17 cellular contexts compared by ENCODE assay signal in genomic region chr17:50274945-50275221, GRCh38. TPM values are rescaled to one million over a fixed set of nuclear protein-coding genes. Genes with fewer than 3 reads are reported as not detected.
DNase-seq lines count a peak whose midpoint lies in the region; ATAC-seq, FAIRE-seq and TF ChIP-seq lines count a peak whose summit lies in the region.
"Had no signal": no experiment of that assay in that cellular context is flagged by ENCODE, and none has a peak within 500 bp of the region (broad histone marks: within the 10 kb centered on the region; RNA-seq: fewer than 3 reads in every experiment).

No MANE protein-coding gene starts in this region.

- WGBS in right cardiac atrium = 79% methylated on average over 3 of the region's 3 CpGs

- peaks cover 76% of the 10 kb centered on the region for H3K4me1 Mint-ChIP-seq in chondrocyte (ENCODE audit: low read depth)
- H3K4me1 Mint-ChIP-seq in mesothelial cell of epicardium = peaks cover 49% of the 10 kb centered on the region
- H3K4me1 Mint-ChIP-seq in activated naive CD4-positive, alpha-beta T cell treated with anti-CD3 and anti-CD28 coated beads for 36 hours (ENCODE audit: low read depth) = peaks cover 13% of the 10 kb centered on the region

- TF ChIP-seq CTCF in chondrocyte (IDR thresholded peaks at IDR 0.05) (no peak), mesothelial cell of epicardium (IDR thresholded peaks at IDR 0.05; ENCODE audit: unreplicated experiment) (no peak)

- H3K27ac Mint-ChIP-seq in chondrocyte (ENCODE audit: unreplicated experiment) (peak overlapping the region; percentile 75), mesothelial cell of epicardium (peak overlapping the region; percentile 47)
- H3K27ac Mint-ChIP-seq in activated naive CD4-positive, alpha-beta T cell treated with anti-CD3 and anti-CD28 coated beads for 36 hours = no peak overlapping the region
- H3K27ac Mint-ChIP-seq: activated naive CD4-positive, alpha-beta T cell treated with anti-CD3 and anti-CD28 coated beads, Interleukin-2, amount 50 U/mL, for 72 hours; stimulated activated memory B cell treated with anti-CD40 and anti-IgM and Interleukin-4, amounts not matched to agents 10 μg/mL and 1 μg/mL and 100 μg/mL, for 72 hours had no signal

- ATAC-seq in left ventricle myocardium superior (no peak), right cardiac atrium (no peak)
- ATAC-seq: naive thymus-derived CD4-positive, alpha-beta T cell; stimulated activated memory B cell treated with anti-CD40 and anti-IgM and Interleukin-4, amounts not matched to agents 10 μg/mL and 1 μg/mL and 100 μg/mL, for 72 hours had no signal

- H3K27me3 ChIP-seq in right cardiac atrium (ENCODE audit: control insufficient read depth, insufficient read depth) = no peaks in the 10 kb centered on the region
- H3K27me3 ChIP-seq: uterus had no signal

- H3K27ac ChIP-seq in right cardiac atrium (ENCODE audit: low read length) = no peak overlapping the region

- H3K27me3 Mint-ChIP-seq in chondrocyte (ENCODE audit: low read depth) (no peaks in the 10 kb centered on the region), mesothelial cell of epicardium (ENCODE audit: low read depth) (peaks cover 1% of the 10 kb centered on the region)
- H3K27me3 Mint-ChIP-seq in activated naive CD4-positive, alpha-beta T cell treated with anti-CD3 and anti-CD28 coated beads for 36 hours (ENCODE audit: low read depth) = peaks cover 27% of the 10 kb centered on the region

- no peak for FAIRE-seq in GM12891 (lab: Jason Lieb, UNC)

- CTCF ChIA-PET in activated naive CD4-positive, alpha-beta T cell treated with anti-CD3 and anti-CD28 coated beads for 36 hours (lab: Charles Lee) = interaction anchor here (0.9 to 12.9 kb wide), 11 partner anchors 14 to 255 kb away, joined by 3 to 225 read pairs (median 4); partner anchors contain the start of genes COL1A1 and LRRC59

- no peak overlapping the region for H3K4me3 ChIP-seq in right cardiac atrium (ENCODE audit: low read length)
- H3K4me3 ChIP-seq: uterus had no signal

- H3K9me3 ChIP-seq in right cardiac atrium (ENCODE audit: control insufficient read depth, low read length) = no peaks in the 10 kb centered on the region
- H3K9me3 ChIP-seq: uterus had no signal

- no peak for TF ChIP-seq POLR2A in GM12891 (IDR thresholded peaks at IDR 0.05; ENCODE audit: low read depth, low read length)

- no peak overlapping the region for H3K4me3 Mint-ChIP-seq in chondrocyte (ENCODE audit: unreplicated experiment)
- peak overlapping the region; percentile 37 for H3K4me3 Mint-ChIP-seq in mesothelial cell of epicardium
- no peak overlapping the region for H3K4me3 Mint-ChIP-seq in activated naive CD4-positive, alpha-beta T cell treated with anti-CD3 and anti-CD28 coated beads for 36 hours
- H3K4me3 Mint-ChIP-seq: stimulated activated memory B cell treated with anti-CD40 and anti-IgM and Interleukin-4, amounts not matched to agents 10 μg/mL and 1 μg/mL and 100 μg/mL, for 72 hours had no signal

- no peaks in the 10 kb centered on the region for H3K4me1 ChIP-seq in right cardiac atrium (ENCODE audit: control insufficient read depth, insufficient read depth, low read length)

- H3K9me3 Mint-ChIP-seq in chondrocyte (ENCODE audit: low read depth) (no peaks in the 10 kb centered on the region), mesothelial cell of epicardium (no peaks in the 10 kb centered on the region)
- no peaks in the 10 kb centered on the region for H3K9me3 Mint-ChIP-seq in activated naive CD4-positive, alpha-beta T cell treated with anti-CD3 and anti-CD28 coated beads for 36 hours
- H3K9me3 Mint-ChIP-seq: activated naive CD4-positive, alpha-beta T cell treated with anti-CD3 and anti-CD28 coated beads, Interleukin-2, amount 50 U/mL, for 72 hours; central memory CD8-positive, alpha-beta T cell; naive thymus-derived CD4-positive, alpha-beta T cell; stimulated activated memory B cell treated with anti-CD40 and anti-IgM and Interleukin-4, amounts not matched to agents 10 μg/mL and 1 μg/mL and 100 μg/mL, for 72 hours had no signal

- peak; percentile 4 for DNase-seq in left ventricle myocardium superior
- DNase-seq in right cardiac atrium = no peak
- DNase-seq in chondrocyte (ENCODE audit: low spot score) = no peak
- DNase-seq in mesothelial cell of epicardium (ENCODE audit: low spot score in 2 of 2, unreplicated experiment in 2 of 2) = no peak
- DNase-seq in GM12891 (ENCODE audit: insufficient read length, low spot score) = no peak
- DNase-seq in activated naive CD4-positive, alpha-beta T cell treated with anti-CD3 and anti-CD28 coated beads for 36 hours = no peak
- DNase-seq in HCEC 1CT = no peak
- DNase-seq in epidermal melanocyte (ENCODE audit: insufficient read length, low spot score) = no peak
- DNase-seq: COR-L47; Karpas-422; OCI-M1; stimulated activated CD4-positive, alpha-beta T cell treated with anti-CD3 and anti-CD28 coated beads, Interleukin-4, amount 100 ng/mL, for 4 hours had no signal

- intact Hi-C loops in left ventricle myocardium superior (cut with micrococcal nuclease) (loop anchor here (5.0 kb wide), 1 partner anchor 73 kb away; the partner anchor contains the start of gene COL1A1), right cardiac atrium (cut with DNase I) (loop anchor here in 2 of 4 donors (5.0 kb wide), 1 partner anchor 73 kb away; the partner anchor contains the start of gene COL1A1 (in 2 of the 2))
- intact Hi-C loops in activated naive CD4-positive, alpha-beta T cell treated with anti-CD3 and anti-CD28 coated beads for 36 hours (cut with micrococcal nuclease) = loop anchor here (5.0 kb wide), 1 partner anchor 158 kb away; no protein-coding TSS in a partner anchor

- peaks cover 3% of the 10 kb centered on the region for H3K36me3 Mint-ChIP-seq in chondrocyte (ENCODE audit: low read depth)
- H3K36me3 Mint-ChIP-seq in mesothelial cell of epicardium = no peaks in the 10 kb centered on the region
- H3K36me3 Mint-ChIP-seq in activated naive CD4-positive, alpha-beta T cell treated with anti-CD3 and anti-CD28 coated beads for 36 hours (ENCODE audit: low read depth) = no peaks in the 10 kb centered on the region
- H3K36me3 Mint-ChIP-seq: activated naive CD4-positive, alpha-beta T cell treated with anti-CD3 and anti-CD28 coated beads, Interleukin-2, amount 50 U/mL, for 72 hours; naive thymus-derived CD4-positive, alpha-beta T cell; stimulated activated memory B cell treated with anti-CD40 and anti-IgM and Interleukin-4, amounts not matched to agents 10 μg/mL and 1 μg/mL and 100 μg/mL, for 72 hours had no signal

TF ChIP-seq in GM12891, 5 proteins besides CTCF, POLR2A, EP300 and RAD21:
- no peak for TF ChIP-seq POU2F2 (IDR thresholded peaks at IDR 0.05; ENCODE audit: low read depth, low read length)
- TF ChIP-seq TAF1 (IDR thresholded peaks at IDR 0.05; ENCODE audit: low read depth, low read length) = no peak

RNA-seq across cellular contexts. Expression of gene TMEM92, which starts 0.6 kb away (rescaled TPM):
- total RNA-seq in left ventricle myocardium superior (not detected), right cardiac atrium (not detected), chondrocyte (1.6 to 1.7 TPM (median 1.7 TPM) in 3 replicates), mesothelial cell of epicardium (2.7 to 3.9 TPM (median 3.6 TPM) in 3 replicates)
- polyA plus RNA-seq in right cardiac atrium = not detected
- 0.14 TPM for polyA plus RNA-seq in GM12891 (2012; ENCODE audit: low read depth, missing spikeins)
- not detected for total RNA-seq in activated naive CD4-positive, alpha-beta T cell treated with anti-CD3 and anti-CD28 coated beads for 36 hours
- polyA plus RNA-seq: naive thymus-derived CD4-positive, alpha-beta T cell had no signal
